8 cellular contexts compared by ENCODE assay signal in genomic region chr9:20658677-20659473, GRCh38. TPM values are rescaled to one million over a fixed set of nuclear protein-coding genes. Genes with fewer than 3 reads are reported as not detected.
DNase-seq lines count a peak whose midpoint lies in the region; ATAC-seq and TF ChIP-seq lines count a peak whose summit lies in the region.

No MANE protein-coding gene starts in this region.

- H3K9me3 ChIP-seq in right lobe of liver (no peaks in the 10 kb centered on the region), uterus (no peaks in the 10 kb centered on the region)

- ATAC-seq in right lobe of liver (no peak), HG03045 (IDR thresholded peaks at IDR 0.05; ENCODE audit: unreplicated experiment) (no peak), omental fat pad (ENCODE audit: low FRiP score) (no peak), GM18867 (IDR thresholded peaks at IDR 0.05; ENCODE audit: unreplicated experiment) (no peak)

- DNase-seq in HEK293T (ENCODE audit: extremely low spot score) = no peak
- DNase-seq in astrocyte of the hippocampus (ENCODE audit: low read depth, low spot score) = peak; percentile 33
- no peak for DNase-seq in right lobe of liver
- no peak for DNase-seq in uterus
- no peak for DNase-seq in omental fat pad (ENCODE audit: low spot score)

- TF ChIP-seq POLR2A in right lobe of liver (IDR thresholded peaks at IDR 0.05) = no peak
- TF ChIP-seq POLR2A in uterus (IDR thresholded peaks at IDR 0.05) = no peak

- POLR2A ChIA-PET in HEK293T (lab: Yijun Ruan, JAX) = interaction anchor here (1.2 to 1.5 kb wide), 2 partner anchors 21 to 25 kb away, joined by 3 to 5 read pairs; partner anchors contain the start of gene FOCAD

- WGBS in right lobe of liver (ENCODE audit: insufficient coverage, low coverage, low lambda C conversion rate, missing lambda C conversion rate) = 81% methylated on average over 8 of the region's 13 CpGs

- peak overlapping the region; percentile 39 to 57 (median 48) for H3K4me3 ChIP-seq in right lobe of liver
- H3K4me3 ChIP-seq in uterus = peak overlapping the region; percentile 34 to 53

- CTCF ChIA-PET in HEK293T (lab: Yijun Ruan, JAX) = interaction anchor here (0.7 kb wide), 1 partner anchor 34 kb away, joined by 4 read pairs; no protein-coding TSS in a partner anchor

- no peak for TF ChIP-seq CTCF in 22Rv1 (IDR thresholded peaks at IDR 0.05)
- TF ChIP-seq CTCF in right lobe of liver (IDR thresholded peaks at IDR 0.05) = no peak
- TF ChIP-seq CTCF in uterus (IDR thresholded peaks at IDR 0.05) = no peak
- TF ChIP-seq CTCF in omental fat pad (IDR thresholded peaks at IDR 0.05) = no peak

- no peaks in the 10 kb centered on the region for H3K36me3 ChIP-seq in right lobe of liver
- no peaks in the 10 kb centered on the region for H3K36me3 ChIP-seq in uterus

- H3K27me3 ChIP-seq in right lobe of liver (no peaks in the 10 kb centered on the region), uterus (no peaks in the 10 kb centered on the region)

- H3K4me1 ChIP-seq in right lobe of liver = no peaks in the 10 kb centered on the region
- H3K4me1 ChIP-seq in uterus = no peaks in the 10 kb centered on the region

- intact Hi-C loops in right lobe of liver (cut with DNase I) = no loop called here
- intact Hi-C loops in uterus (cut with DNase I; ENCODE audit: low total_unique reads) = no loop called here

- H3K27ac ChIP-seq in 22Rv1 (peak overlapping the region; percentile 85), right lobe of liver (no peak overlapping the region), uterus (peak overlapping the region; percentile 49 to 65)

TF ChIP-seq in HEK293T, 16 proteins besides CTCF, POLR2A, EP300 and RAD21:
- TF ChIP-seq HDGF (IDR thresholded peaks at IDR 0.05; ENCODE audit: borderline replicate concordance) = peak; percentile 41; the same call in 1 of the 2 replicates
- TF ChIP-seq L3MBTL2 (conservative IDR thresholded peaks at IDR 0.05) = peak; percentile 41
- no peak for TF ChIP-seq NFRKB (IDR thresholded peaks at IDR 0.05)
- TF ChIP-seq, protein P1, sequence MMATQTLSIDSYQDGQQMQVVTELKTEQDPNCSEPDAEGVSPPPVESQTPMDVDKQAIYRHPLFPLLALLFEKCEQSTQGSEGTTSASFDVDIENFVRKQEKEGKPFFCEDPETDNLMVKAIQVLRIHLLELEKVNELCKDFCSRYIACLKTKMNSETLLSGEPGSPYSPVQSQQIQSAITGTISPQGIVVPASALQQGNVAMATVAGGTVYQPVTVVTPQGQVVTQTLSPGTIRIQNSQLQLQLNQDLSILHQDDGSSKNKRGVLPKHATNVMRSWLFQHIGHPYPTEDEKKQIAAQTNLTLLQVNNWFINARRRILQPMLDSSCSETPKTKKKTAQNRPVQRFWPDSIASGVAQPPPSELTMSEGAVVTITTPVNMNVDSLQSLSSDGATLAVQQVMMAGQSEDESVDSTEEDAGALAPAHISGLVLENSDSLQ (IDR thresholded peaks at IDR 0.05) = peak; percentile 71; the same call in 1 of the 2 replicates
- TF ChIP-seq ELF4 (IDR thresholded peaks at IDR 0.05) = no peak

RNA-seq across cellular contexts. Expression of gene FOCAD, which starts 25.2 kb away (rescaled TPM):
- total RNA-seq in right lobe of liver = 10 to 100 TPM in 2 of 6 experiments, 1 to 10 TPM in 4; 6.4 to 18.3 (median 7.8) TPM
- 10 to 100 TPM; 24.1 to 86.5 (median 34.3) TPM for total RNA-seq in uterus
- 10 to 100 TPM; 19.1 to 57.4 (median 30.9) TPM for total RNA-seq in omental fat pad

RNA-seq across cellular contexts. Expression of gene MLLT3, which starts 36.6 kb away (rescaled TPM):
- total RNA-seq in right lobe of liver (1 to 10 TPM in 3 of 6 experiments, under 1 TPM in 3; 0.43 to 2.5 (median 1.2) TPM), uterus (10 to 100 TPM in 3 of 4 donors, 1 to 10 TPM in 1; 2.1 to 30.4 (median 14.0) TPM), omental fat pad (10 to 100 TPM in 2 of 4 donors, 1 to 10 TPM in 2; 4.8 to 17.8 (median 12.1) TPM)

Comparison
In these comparisons a context has a peak if more than half of its experiments do, and no peak if none do; other contexts are left out.
1. H3K27ac ChIP-seq: peak in 22Rv1 (single experiment) and uterus (2 of 2); none in right lobe of liver (0 of 3).